ENCODE assay signal across 18 cellular contexts in the genomic region with DNA sequence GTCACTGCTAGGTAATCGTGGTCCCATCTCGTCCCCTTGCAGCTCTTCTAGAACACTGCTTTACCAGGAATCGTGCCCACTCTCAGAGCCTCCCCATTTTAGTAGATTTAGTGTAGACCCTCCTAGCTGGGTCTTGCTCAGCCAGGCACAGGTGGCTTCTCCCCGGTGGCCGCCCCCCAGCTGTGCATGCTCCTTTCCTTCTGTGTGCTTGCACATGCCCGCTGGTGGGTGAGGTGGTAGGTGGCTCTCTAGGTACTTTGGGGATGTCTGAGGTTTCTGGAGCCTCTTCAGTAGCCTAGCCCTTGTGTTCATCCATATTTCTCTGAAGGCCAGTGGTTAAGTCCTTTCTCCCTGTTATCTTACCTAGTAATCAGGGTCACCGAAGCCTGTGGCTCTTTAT.
"Had no signal": no experiment of that assay in that cellular context is flagged by ENCODE, and none has a peak within 500 bp of the region (broad histone marks: within the 10 kb centered on the region; RNA-seq: fewer than 3 reads in every experiment).

No MANE protein-coding gene starts in this region.

- H3K9me3 ChIP-seq: body of pancreas, psoas muscle, thoracic aorta, upper lobe of left lung had no signal

- H3K27me3 ChIP-seq: body of pancreas had no signal

- DNase-seq: activated CD4-positive, alpha-beta T cell treated with anti-CD3 and anti-CD28 coated beads, Interleukin-2, amount 10 ng/mL, durations not matched to agents 24 days and 14 days; activated CD8-positive, alpha-beta T cell treated with anti-CD3 and anti-CD28 coated beads for 36 hours; activated naive CD4-positive, alpha-beta T cell; activated naive CD8-positive, alpha-beta T cell treated with anti-CD3 and anti-CD28 coated beads for 36 hours; activated T-cell treated with anti-CD3 and anti-CD28 coated beads, Interleukin-2, amount 50 U/mL, for 1 hour; amniotic stem cell; body of pancreas; effector CD8-positive, alpha-beta T cell; foreskin fibroblast; glutamatergic neuron; islet precursor cell; psoas muscle; stimulated activated CD4-positive, alpha-beta T cell treated with anti-CD3 and anti-CD28 coated beads, Interleukin-4, amount 100 ng/mL, for 4 hours; upper lobe of left lung had no signal

- ATAC-seq: body of pancreas; sciatic nerve; stimulated activated memory B cell treated with anti-CD40 and anti-IgM and Interleukin-4, amounts not matched to agents 10 μg/mL and 1 μg/mL and 100 μg/mL, for 72 hours had no signal

- H3K27ac ChIP-seq: body of pancreas, psoas muscle, thoracic aorta, upper lobe of left lung had no signal

- H3K4me3 ChIP-seq: body of pancreas, psoas muscle, smooth muscle cell, thoracic aorta, upper lobe of left lung had no signal

- H3K36me3 ChIP-seq: thoracic aorta, upper lobe of left lung had no signal

- H3K4me2 ChIP-seq: smooth muscle cell had no signal
